In the genomic region with DNA sequence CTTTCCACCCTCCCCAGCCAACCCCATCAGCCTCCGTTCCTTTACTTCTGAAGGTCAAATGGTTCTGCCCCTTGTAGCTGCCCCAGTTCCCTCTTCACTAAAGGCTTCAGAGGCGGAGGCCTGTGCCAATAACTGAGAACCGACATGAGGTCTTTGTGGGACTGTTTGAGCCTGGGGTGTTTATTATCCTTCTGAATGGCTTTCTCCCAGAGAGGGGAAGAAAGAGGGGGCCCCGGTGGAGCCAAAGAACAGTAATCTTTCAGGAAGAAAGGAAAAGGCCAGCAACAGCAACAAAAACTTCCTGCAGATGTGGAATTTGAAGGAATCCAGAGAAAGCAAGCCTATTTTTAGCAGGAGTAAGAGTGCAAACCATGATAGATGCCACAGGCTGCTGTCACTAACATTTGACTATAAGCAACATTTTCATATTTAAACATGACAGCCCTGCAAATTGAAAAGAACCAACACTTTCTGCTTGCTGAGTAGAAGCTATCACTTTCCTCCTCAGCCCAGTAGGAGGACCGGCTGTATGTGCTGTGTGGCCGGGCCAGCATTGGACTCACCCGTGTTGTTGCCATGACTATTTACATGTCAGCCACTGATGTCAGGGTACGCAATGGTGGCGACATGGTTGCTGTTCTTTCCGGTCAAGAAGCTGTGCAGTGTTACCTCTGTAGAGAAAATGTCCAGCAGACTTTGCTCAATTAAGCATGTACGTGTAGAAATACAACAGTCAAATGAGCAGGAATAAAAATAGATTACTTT, we compare ENCODE assay signal across 1 cellular context.
TF ChIP-seq lines count a peak whose summit lies in the region.

No MANE protein-coding gene starts in this region.

TF ChIP-seq in K562, 482 proteins besides CTCF, POLR2A, EP300 and RAD21 (continued from another document):
- TF ChIP-seq, protein P1, sequence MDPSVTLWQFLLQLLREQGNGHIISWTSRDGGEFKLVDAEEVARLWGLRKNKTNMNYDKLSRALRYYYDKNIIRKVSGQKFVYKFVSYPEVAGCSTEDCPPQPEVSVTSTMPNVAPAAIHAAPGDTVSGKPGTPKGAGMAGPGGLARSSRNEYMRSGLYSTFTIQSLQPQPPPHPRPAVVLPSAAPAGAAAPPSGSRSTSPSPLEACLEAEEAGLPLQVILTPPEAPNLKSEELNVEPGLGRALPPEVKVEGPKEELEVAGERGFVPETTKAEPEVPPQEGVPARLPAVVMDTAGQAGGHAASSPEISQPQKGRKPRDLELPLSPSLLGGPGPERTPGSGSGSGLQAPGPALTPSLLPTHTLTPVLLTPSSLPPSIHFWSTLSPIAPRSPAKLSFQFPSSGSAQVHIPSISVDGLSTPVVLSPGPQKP (CRISPR knock-in tag; IDR thresholded peaks at IDR 0.05): no peak
- no peak for TF ChIP-seq ZNF274 (IDR thresholded peaks at IDR 0.05; ENCODE audit: borderline replicate concordance, low read depth, low read length)
